In the genomic region with DNA sequence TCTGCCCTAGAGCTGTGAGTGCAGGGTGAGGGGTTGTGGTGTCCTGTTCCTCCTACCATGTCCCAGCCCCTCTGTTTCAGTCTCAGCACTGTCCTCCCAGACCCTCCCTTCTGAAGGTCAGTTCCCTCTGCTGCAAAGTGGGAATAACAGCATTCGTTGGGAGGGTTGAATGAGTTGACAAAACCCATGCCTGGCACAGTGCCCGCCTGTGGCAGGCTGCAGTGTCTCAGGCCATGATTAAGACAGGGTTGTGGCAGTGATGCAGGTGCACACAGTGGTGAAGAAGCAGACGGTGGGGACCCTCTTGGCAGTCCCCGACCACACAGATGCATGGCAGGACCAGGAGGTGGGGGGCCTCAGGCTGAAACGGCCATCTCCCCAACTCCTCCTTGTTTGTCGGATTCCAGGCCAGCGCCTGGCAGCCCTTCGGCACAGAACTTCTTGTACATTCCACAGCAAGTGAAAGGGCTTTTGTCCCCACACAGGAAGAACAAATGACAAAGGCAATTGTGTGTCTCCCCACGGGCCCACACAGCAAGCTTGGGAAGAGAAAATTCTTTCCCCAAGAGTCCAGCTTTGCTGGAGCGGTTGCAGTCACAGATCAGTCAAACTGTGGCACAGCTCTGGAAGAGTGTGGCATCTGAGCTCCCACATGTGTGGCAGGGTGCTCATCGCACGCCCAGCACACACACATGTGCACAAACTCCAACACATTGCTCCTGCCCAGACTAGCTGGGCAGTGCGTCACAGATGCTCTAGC, we compare ENCODE assay signal across 1 cellular context.
TF ChIP-seq lines count a peak whose summit lies in the region.

No MANE protein-coding gene starts in this region.

TF ChIP-seq in GM12878, 131 proteins besides CTCF, POLR2A, EP300 and RAD21 (continued from another document and continues in another):
- no peak for TF ChIP-seq E2F8 (IDR thresholded peaks at IDR 0.05; ENCODE audit: low read depth, partially characterized antibody)
- 0 out of 2 replicates have a peak, but pooled peaks have one; percentile 1 for TF ChIP-seq SMC3 (IDR thresholded peaks at IDR 0.05; ENCODE audit: borderline replicate concordance, low read length)
- no peak for TF ChIP-seq YY1 (IDR thresholded peaks at IDR 0.05; ENCODE audit: low read depth, low read length)
- no peak for TF ChIP-seq EGR1 (IDR thresholded peaks at IDR 0.05; ENCODE audit: borderline replicate concordance in 1 of 2, low read depth in 2 of 2, low read length in 2 of 2)
- no peak; the same call in 1 of the 2 replicates for TF ChIP-seq POLR2AphosphoS5 (IDR thresholded peaks at IDR 0.05; ENCODE audit: low read length)
- TF ChIP-seq, protein P1, sequence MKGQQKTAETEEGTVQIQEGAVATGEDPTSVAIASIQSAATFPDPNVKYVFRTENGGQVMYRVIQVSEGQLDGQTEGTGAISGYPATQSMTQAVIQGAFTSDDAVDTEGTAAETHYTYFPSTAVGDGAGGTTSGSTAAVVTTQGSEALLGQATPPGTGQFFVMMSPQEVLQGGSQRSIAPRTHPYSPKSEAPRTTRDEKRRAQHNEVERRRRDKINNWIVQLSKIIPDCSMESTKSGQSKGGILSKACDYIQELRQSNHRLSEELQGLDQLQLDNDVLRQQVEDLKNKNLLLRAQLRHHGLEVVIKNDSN (IDR thresholded peaks at IDR 0.05; ENCODE audit: borderline replicate concordance, extremely low read length, insufficient read depth, low read depth, low read length), result no peak
- TF ChIP-seq ZNF217 (IDR thresholded peaks at IDR 0.05), result no peak
- no peak for TF ChIP-seq CHD2 (IDR thresholded peaks at IDR 0.05; ENCODE audit: borderline replicate concordance, low read depth, low read length)
- TF ChIP-seq JUNB (IDR thresholded peaks at IDR 0.05), result no peak
- no peak for TF ChIP-seq HDAC2 (IDR thresholded peaks at IDR 0.05)
- TF ChIP-seq TARDBP (IDR thresholded peaks at IDR 0.05; ENCODE audit: borderline replicate concordance), result no peak
- no peak for TF ChIP-seq MYC (IDR thresholded peaks at IDR 0.05; ENCODE audit: insufficient read depth, insufficient read length, insufficient replicate concordance, low read length, severe bottlenecking)
- TF ChIP-seq SUPT20H (IDR thresholded peaks at IDR 0.05; ENCODE audit: borderline replicate concordance, control insufficient read depth, low read depth, low read length), result no peak
- TF ChIP-seq, protein P2, sequence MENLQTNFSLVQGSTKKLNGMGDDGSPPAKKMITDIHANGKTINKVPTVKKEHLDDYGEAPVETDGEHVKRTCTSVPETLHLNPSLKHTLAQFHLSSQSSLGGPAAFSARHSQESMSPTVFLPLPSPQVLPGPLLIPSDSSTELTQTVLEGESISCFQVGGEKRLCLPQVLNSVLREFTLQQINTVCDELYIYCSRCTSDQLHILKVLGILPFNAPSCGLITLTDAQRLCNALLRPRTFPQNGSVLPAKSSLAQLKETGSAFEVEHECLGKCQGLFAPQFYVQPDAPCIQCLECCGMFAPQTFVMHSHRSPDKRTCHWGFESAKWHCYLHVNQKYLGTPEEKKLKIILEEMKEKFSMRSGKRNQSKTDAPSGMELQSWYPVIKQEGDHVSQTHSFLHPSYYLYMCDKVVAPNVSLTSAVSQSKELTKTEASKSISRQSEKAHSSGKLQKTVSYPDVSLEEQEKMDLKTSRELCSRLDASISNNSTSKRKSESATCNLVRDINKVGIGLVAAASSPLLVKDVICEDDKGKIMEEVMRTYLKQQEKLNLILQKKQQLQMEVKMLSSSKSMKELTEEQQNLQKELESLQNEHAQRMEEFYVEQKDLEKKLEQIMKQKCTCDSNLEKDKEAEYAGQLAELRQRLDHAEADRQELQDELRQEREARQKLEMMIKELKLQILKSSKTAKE (IDR thresholded peaks at IDR 0.05; ENCODE audit: low read depth, poor library complexity, severe bottlenecking), result no peak
- TF ChIP-seq E2F4 (IDR thresholded peaks at IDR 0.05; ENCODE audit: low read depth, low read length), result no peak
- TF ChIP-seq CREM (IDR thresholded peaks at IDR 0.05; ENCODE audit: low read depth), result no peak
- no peak for TF ChIP-seq RFX5 (IDR thresholded peaks at IDR 0.05; ENCODE audit: low read depth, low read length)
- no peak for TF ChIP-seq ZSCAN29 (IDR thresholded peaks at IDR 0.05)
- TF ChIP-seq IKZF1 (conservative IDR thresholded peaks at IDR 0.05), result no peak
- no peak for TF ChIP-seq REST (IDR thresholded peaks at IDR 0.05; ENCODE audit: low read depth, low read length)
- TF ChIP-seq KLF5 (IDR thresholded peaks at IDR 0.05; ENCODE audit: partially characterized antibody), result no peak
- TF ChIP-seq STAT1 (conservative IDR thresholded peaks at IDR 0.05), result no peak
- TF ChIP-seq, protein P3, sequence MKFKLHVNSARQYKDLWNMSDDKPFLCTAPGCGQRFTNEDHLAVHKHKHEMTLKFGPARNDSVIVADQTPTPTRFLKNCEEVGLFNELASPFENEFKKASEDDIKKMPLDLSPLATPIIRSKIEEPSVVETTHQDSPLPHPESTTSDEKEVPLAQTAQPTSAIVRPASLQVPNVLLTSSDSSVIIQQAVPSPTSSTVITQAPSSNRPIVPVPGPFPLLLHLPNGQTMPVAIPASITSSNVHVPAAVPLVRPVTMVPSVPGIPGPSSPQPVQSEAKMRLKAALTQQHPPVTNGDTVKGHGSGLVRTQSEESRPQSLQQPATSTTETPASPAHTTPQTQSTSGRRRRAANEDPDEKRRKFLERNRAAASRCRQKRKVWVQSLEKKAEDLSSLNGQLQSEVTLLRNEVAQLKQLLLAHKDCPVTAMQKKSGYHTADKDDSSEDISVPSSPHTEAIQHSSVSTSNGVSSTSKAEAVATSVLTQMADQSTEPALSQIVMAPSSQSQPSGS (IDR thresholded peaks at IDR 0.05; ENCODE audit: low read length), result no peak
- no peak for TF ChIP-seq NRF1 (conservative IDR thresholded peaks at IDR 0.05; ENCODE audit: low read depth, low read length)
- TF ChIP-seq ZNF24 (IDR thresholded peaks at IDR 0.05), result no peak
- TF ChIP-seq MEF2B (IDR thresholded peaks at IDR 0.05; ENCODE audit: partially characterized antibody, poor library complexity, severe bottlenecking), result no peak
- no peak for TF ChIP-seq MTA3 (IDR thresholded peaks at IDR 0.05; ENCODE audit: borderline replicate concordance, low read length)
- TF ChIP-seq SPI1 (IDR thresholded peaks at IDR 0.05; ENCODE audit: borderline replicate concordance, insufficient read depth, low read depth, low read length), result no peak
- no peak for TF ChIP-seq ZNF274 (IDR thresholded peaks at IDR 0.05; ENCODE audit: insufficient read depth, insufficient read length)
- TF ChIP-seq ATF7 (IDR thresholded peaks at IDR 0.05; ENCODE audit: low read depth), result peak; percentile 15
- TF ChIP-seq DPF2 (IDR thresholded peaks at IDR 0.05), result peak; percentile 50; the same call in 1 of the 2 replicates
- no peak for TF ChIP-seq ZBTB11 (CRISPR knock-in tag; IDR thresholded peaks at IDR 0.05)
- no peak for TF ChIP-seq BMI1 (IDR thresholded peaks at IDR 0.05; ENCODE audit: borderline replicate concordance)
- TF ChIP-seq, protein P4, sequence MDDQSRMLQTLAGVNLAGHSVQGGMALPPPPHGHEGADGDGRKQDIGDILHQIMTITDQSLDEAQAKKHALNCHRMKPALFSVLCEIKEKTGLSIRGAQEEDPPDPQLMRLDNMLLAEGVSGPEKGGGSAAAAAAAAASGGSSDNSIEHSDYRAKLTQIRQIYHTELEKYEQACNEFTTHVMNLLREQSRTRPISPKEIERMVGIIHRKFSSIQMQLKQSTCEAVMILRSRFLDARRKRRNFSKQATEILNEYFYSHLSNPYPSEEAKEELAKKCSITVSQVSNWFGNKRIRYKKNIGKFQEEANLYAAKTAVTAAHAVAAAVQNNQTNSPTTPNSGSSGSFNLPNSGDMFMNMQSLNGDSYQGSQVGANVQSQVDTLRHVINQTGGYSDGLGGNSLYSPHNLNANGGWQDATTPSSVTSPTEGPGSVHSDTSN (IDR thresholded peaks at IDR 0.05; ENCODE audit: insufficient replicate concordance, low read depth, low read length), result no peak
- no peak for TF ChIP-seq PML (IDR thresholded peaks at IDR 0.05; ENCODE audit: low read length)
- TF ChIP-seq RBBP5 (conservative IDR thresholded peaks at IDR 0.05), result no peak
- TF ChIP-seq IRF3 (IDR thresholded peaks at IDR 0.05), result 0 out of 2 replicates have a peak, but pooled peaks have one; percentile 17
- no peak for TF ChIP-seq CBX5 (IDR thresholded peaks at IDR 0.05; ENCODE audit: low read depth)
- TF ChIP-seq NBN (IDR thresholded peaks at IDR 0.05), result no peak; the same call in 1 of the 2 replicates
- TF ChIP-seq TCF7 (IDR thresholded peaks at IDR 0.05; ENCODE audit: borderline replicate concordance), result no peak
- no peak for TF ChIP-seq BRCA1 (IDR thresholded peaks at IDR 0.05; ENCODE audit: low read depth, low read length)
- TF ChIP-seq FOXK2 (IDR thresholded peaks at IDR 0.05), result 0 out of 2 replicates have a peak, but pooled peaks have one; percentile 7
- TF ChIP-seq SMAD1 (IDR thresholded peaks at IDR 0.05; ENCODE audit: low read depth, partially characterized antibody), result peak; percentile 54
- TF ChIP-seq SMARCA5 (IDR thresholded peaks at IDR 0.05), result peak; percentile 49; the same call in 1 of the 2 replicates
